8 cellular contexts compared by ENCODE assay signal in genomic region chr10:102729090-102730026, GRCh38.
DNase-seq lines count a peak whose midpoint lies in the region; ATAC-seq and TF ChIP-seq lines count a peak whose summit lies in the region.

No MANE protein-coding gene starts in this region.

- no peaks in the 10 kb centered on the region for H3K4me1 Mint-ChIP-seq in stimulated activated memory B cell treated with anti-CD40 and anti-IgM and Interleukin-4, amounts not matched to agents 10 μg/mL and 1 μg/mL and 100 μg/mL, for 72 hours

- H3K4me3 Mint-ChIP-seq in stimulated activated memory B cell treated with anti-CD40 and anti-IgM and Interleukin-4, amounts not matched to agents 10 μg/mL and 1 μg/mL and 100 μg/mL, for 72 hours, result no peak overlapping the region

- H3K27me3 Mint-ChIP-seq in stimulated activated memory B cell treated with anti-CD40 and anti-IgM and Interleukin-4, amounts not matched to agents 10 μg/mL and 1 μg/mL and 100 μg/mL, for 72 hours, result no peaks in the 10 kb centered on the region

- ATAC-seq in stimulated activated memory B cell treated with anti-CD40 and anti-IgM and Interleukin-4, amounts not matched to agents 10 μg/mL and 1 μg/mL and 100 μg/mL, for 72 hours, result peak; percentile 74
- no peak for ATAC-seq in HG02610 (IDR thresholded peaks at IDR 0.05; ENCODE audit: unreplicated experiment)

- DNase-seq in AG09309 (ENCODE audit: low read depth) (no peak), GM13977 (ENCODE audit: low spot score) (peak; percentile 62), NCI-H524 (lab: John Stamatoyannopoulos, UW) (peak; percentile 45 to 66), epidermal melanocyte (ENCODE audit: insufficient read length, low spot score) (peak; percentile 78), midbrain (lab: John Stamatoyannopoulos, UW) (peak; percentile 86)
- DNase-seq in activated CD8-positive, alpha-beta memory T cell treated with anti-CD3 and anti-CD28 coated beads for 48 hours (ENCODE audit: low read depth in 2 of 3, low spot score in 2 of 3), result peak in 2 of 3 experiments; percentile 32 to 41

- in situ Hi-C loops in GM13977 (cut with MboI; ENCODE audit: low pct_unique_long_range_greater_than_20kb, low sequenced_read_pairs, unreplicated experiment), result no loop called here

- H3K4me3 ChIP-seq in AG09309 (ENCODE audit: control insufficient read depth, low read depth, low read length), result no peak overlapping the region

- H3K36me3 Mint-ChIP-seq in stimulated activated memory B cell treated with anti-CD40 and anti-IgM and Interleukin-4, amounts not matched to agents 10 μg/mL and 1 μg/mL and 100 μg/mL, for 72 hours, result peaks cover 44% of the 10 kb centered on the region

- no peaks in the 10 kb centered on the region for H3K9me3 Mint-ChIP-seq in stimulated activated memory B cell treated with anti-CD40 and anti-IgM and Interleukin-4, amounts not matched to agents 10 μg/mL and 1 μg/mL and 100 μg/mL, for 72 hours

- H3K27ac Mint-ChIP-seq in stimulated activated memory B cell treated with anti-CD40 and anti-IgM and Interleukin-4, amounts not matched to agents 10 μg/mL and 1 μg/mL and 100 μg/mL, for 72 hours, result no peak overlapping the region

- peak; percentile 96 for TF ChIP-seq CTCF in AG09309 (IDR thresholded peaks at IDR 0.05; ENCODE audit: control insufficient read depth, insufficient read depth, low read depth, low read length, missing control alignments)
- peak; percentile 92 for TF ChIP-seq CTCF in GM13977 (IDR thresholded peaks at IDR 0.05; ENCODE audit: extremely low read depth, insufficient read depth, missing control alignments)
